ENCODE assay signal across 1 cellular context in the genomic region with DNA sequence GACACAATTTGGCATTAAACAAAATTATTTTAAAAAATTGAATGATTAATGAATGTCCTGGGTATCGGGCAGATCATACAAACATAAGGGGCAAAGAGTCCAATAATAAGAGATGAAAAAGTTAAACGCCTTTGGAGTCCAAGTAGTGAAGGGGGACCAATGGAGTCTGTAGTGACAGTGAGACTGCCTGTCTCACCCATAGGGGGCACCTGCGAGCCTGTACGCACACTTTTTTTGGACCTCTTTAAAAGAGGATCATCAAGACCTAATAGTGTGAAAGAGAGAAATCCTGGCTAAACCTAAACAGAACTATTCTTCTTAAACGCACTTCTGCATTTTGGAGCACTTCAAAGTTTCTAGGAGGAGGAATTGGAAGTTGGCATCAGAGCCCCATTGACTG.
TF ChIP-seq lines count a peak whose summit lies in the region.

No MANE protein-coding gene starts in this region.

TF ChIP-seq in H1, 55 proteins besides CTCF, POLR2A, EP300 and RAD21 (continued from another document):
- TF ChIP-seq USF2 (IDR thresholded peaks at IDR 0.05; ENCODE audit: low read length) = no peak
